2 cellular contexts compared by ENCODE assay signal in genomic region chr4:7189475-7190277, GRCh38.
TF ChIP-seq lines count a peak whose summit lies in the region.

No MANE protein-coding gene starts in this region.

TF ChIP-seq in Ishikawa, 13 proteins besides CTCF, POLR2A, EP300 and RAD21:
- TF ChIP-seq USF1 (IDR thresholded peaks at IDR 0.05) (no peak), CEBPB (IDR thresholded peaks at IDR 0.05) (no peak), CREB1 (IDR thresholded peaks at IDR 0.05; ENCODE audit: low read depth) (no peak), TCF12 (IDR thresholded peaks at IDR 0.05; ENCODE audit: low read depth) (no peak), TEAD4 (IDR thresholded peaks at IDR 0.05) (no peak), ZBTB7A (IDR thresholded peaks at IDR 0.05; ENCODE audit: low read depth) (no peak), REST (IDR thresholded peaks at IDR 0.05; ENCODE audit: low read depth) (no peak), MAX (IDR thresholded peaks at IDR 0.05) (no peak), FOXM1 (IDR thresholded peaks at IDR 0.05; ENCODE audit: borderline replicate concordance, low read depth) (no peak), EGR1 (IDR thresholded peaks at IDR 0.05) (no peak), NFIC (IDR thresholded peaks at IDR 0.05) (no peak), YY1 (IDR thresholded peaks at IDR 0.05; ENCODE audit: low read depth) (no peak)
TF ChIP-seq in Ishikawa: peak in this region for 0.

TF ChIP-seq in H1, 55 proteins besides CTCF, POLR2A, EP300 and RAD21:
- TF ChIP-seq SIRT6 (IDR thresholded peaks at IDR 0.05; ENCODE audit: low read length) (no peak), BCL11A (IDR thresholded peaks at IDR 0.05; ENCODE audit: low read depth in 2 of 2, low read length in 2 of 2) (no peak), CHD7 (IDR thresholded peaks at IDR 0.05; ENCODE audit: insufficient replicate concordance, low read length) (no peak), TEAD4 (IDR thresholded peaks at IDR 0.05; ENCODE audit: low read depth, low read length) (no peak), NANOG (IDR thresholded peaks at IDR 0.05; ENCODE audit: insufficient read depth, low read depth, low read length, poor library complexity, severe bottlenecking) (no peak), MAFK (IDR thresholded peaks at IDR 0.05; ENCODE audit: low read depth, low read length) (no peak), KDM5A (IDR thresholded peaks at IDR 0.05; ENCODE audit: low read length) (no peak), GABPA (IDR thresholded peaks at IDR 0.05; ENCODE audit: borderline replicate concordance, insufficient read depth, low read length) (no peak), RBBP5 (IDR thresholded peaks at IDR 0.05; ENCODE audit: borderline replicate concordance, low read depth, low read length) (no peak), YY1 (IDR thresholded peaks at IDR 0.05; ENCODE audit: low read depth, low read length) (no peak), CTBP2 (IDR thresholded peaks at IDR 0.05; ENCODE audit: borderline replicate concordance, insufficient read depth, insufficient read length, low read length) (no peak), JUN (IDR thresholded peaks at IDR 0.05; ENCODE audit: low read depth, low read length) (no peak), TCF12 (IDR thresholded peaks at IDR 0.05; ENCODE audit: low read depth, low read length) (no peak), SIN3A (conservative IDR thresholded peaks at IDR 0.05 in 1 of 2, IDR thresholded peaks at IDR 0.05 in 1 of 2; ENCODE audit: low read depth in 1 of 2, low read length in 2 of 2) (no peak), KDM1A (IDR thresholded peaks at IDR 0.05; ENCODE audit: borderline replicate concordance, low read length) (no peak), EGR1 (IDR thresholded peaks at IDR 0.05; ENCODE audit: borderline replicate concordance, low read depth, low read length) (no peak), KDM4A (IDR thresholded peaks at IDR 0.05; ENCODE audit: low read depth, low read length, severe bottlenecking) (no peak), RNF2 (IDR thresholded peaks at IDR 0.05; ENCODE audit: borderline replicate concordance, low read depth, low read length, missing control alignments, poor library complexity, severe bottlenecking) (no peak), TAF1 (IDR thresholded peaks at IDR 0.05; ENCODE audit: low read depth, low read length) (no peak), CEBPB (IDR thresholded peaks at IDR 0.05; ENCODE audit: low read depth, low read length) (no peak)
